ENCODE assay signal across 8 cellular contexts in the genomic region with DNA sequence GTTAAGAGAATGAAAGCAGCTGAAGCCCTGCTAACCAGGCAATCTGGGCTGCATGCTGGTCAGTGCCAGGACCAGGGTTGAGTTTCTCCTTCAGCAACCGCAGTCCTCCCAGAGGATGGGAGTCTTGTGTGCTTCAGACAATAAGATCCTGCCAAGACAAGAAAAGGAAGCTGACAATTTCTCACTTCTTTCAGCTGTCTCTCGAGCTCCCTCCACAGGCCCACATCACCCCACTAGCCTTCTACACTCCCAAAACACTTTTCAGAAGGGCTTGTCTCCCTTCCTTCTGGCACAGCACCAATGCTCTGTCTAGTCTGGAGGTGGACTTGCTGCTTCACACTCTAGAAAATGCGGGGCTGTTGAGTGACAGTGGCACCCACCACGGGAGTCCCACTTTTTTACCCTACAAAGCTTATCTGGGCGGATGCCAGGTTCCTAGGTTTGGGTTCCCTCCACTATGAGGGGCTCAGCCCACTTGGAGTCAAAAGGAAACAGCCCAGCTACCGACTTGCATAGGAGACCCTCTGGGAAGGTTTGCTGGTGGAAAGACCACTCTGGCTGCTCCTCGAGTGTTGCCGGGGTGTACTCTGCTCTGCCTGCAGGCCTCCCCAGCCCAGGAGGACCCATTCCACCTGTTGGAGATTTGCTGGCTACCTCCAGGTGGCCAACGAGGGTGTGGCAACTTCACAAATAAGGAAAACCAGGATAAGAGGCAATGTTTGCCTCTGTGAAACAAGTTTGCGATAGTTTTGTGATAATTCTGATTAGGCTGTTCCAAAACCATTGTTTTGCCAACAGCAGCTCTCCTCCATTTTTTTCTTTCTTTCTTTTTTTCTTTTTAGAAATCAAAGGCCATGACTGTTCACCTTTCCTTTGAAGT.
DNase-seq lines count a peak whose midpoint lies in the region; ATAC-seq and TF ChIP-seq lines count a peak whose summit lies in the region.

No MANE protein-coding gene starts in this region.

- intact Hi-C loops in Right ventricle myocardium superior (cut with DNase I), result loop anchor here (10.0 kb wide), 1 partner anchor 80 kb away; no protein-coding TSS in a partner anchor
- intact Hi-C loops in activated B cell treated with CpG ODN at 0.5 μM for 24 hours (cut with micrococcal nuclease), result loop anchor here (1.0 to 10.0 kb wide), 9 partner anchors 20 to 612 kb away; partner anchors contain the start of genes GDAP2, TENT5C, TTF2 and WDR3

- no peaks in the 10 kb centered on the region for H3K27me3 Mint-ChIP-seq in activated B cell treated with CpG ODN at 0.5 μM for 24 hours
- H3K27me3 Mint-ChIP-seq in type B pancreatic cell, result peaks cover 8% of the 10 kb centered on the region

- no peaks in the 10 kb centered on the region for H3K9me3 Mint-ChIP-seq in activated B cell treated with CpG ODN at 0.5 μM for 24 hours
- H3K9me3 Mint-ChIP-seq in type B pancreatic cell, result no peaks in the 10 kb centered on the region

- H3K4me3 ChIP-seq in right atrium auricular region, result no peak overlapping the region
- H3K4me3 ChIP-seq in fibroblast of the aortic adventitia (ENCODE audit: low read depth, low read length), result no peak overlapping the region

- peak overlapping the region; percentile 82 to 90 for H3K27ac ChIP-seq in right atrium auricular region

- no peaks in the 10 kb centered on the region for H3K9me3 ChIP-seq in right atrium auricular region

- H3K27ac Mint-ChIP-seq in activated B cell treated with CpG ODN at 0.5 μM for 24 hours (no peak overlapping the region), type B pancreatic cell (no peak overlapping the region)

- DNase-seq in right atrium auricular region (ENCODE audit: low spot score), result no peak
- no peak for DNase-seq in Right ventricle myocardium superior
- peak; percentile 41 for DNase-seq in activated B cell treated with CpG ODN at 0.5 μM for 24 hours
- DNase-seq in fibroblast of the aortic adventitia (ENCODE audit: low read depth), result peak; percentile 72
- no peak for DNase-seq in iPS-NIHi7 (ENCODE audit: extremely low spot score)
- DNase-seq in type B pancreatic cell (ENCODE audit: extremely low spot score, unreplicated experiment), result no peak
- DNase-seq in NCI-H226, result no peak

- ATAC-seq in Right ventricle myocardium superior (ENCODE audit: poor library complexity) (no peak), HG03354 (IDR thresholded peaks at IDR 0.05; ENCODE audit: poor library complexity, severe bottlenecking, unreplicated experiment) (peak; percentile 72), activated B cell treated with CpG ODN at 0.5 μM for 24 hours (ENCODE audit: low read depth) (peak; percentile 80)

- H3K4me1 Mint-ChIP-seq in activated B cell treated with CpG ODN at 0.5 μM for 24 hours (peaks cover 56% of the 10 kb centered on the region), type B pancreatic cell (ENCODE audit: unreplicated experiment) (peaks cover 9% of the 10 kb centered on the region)

- no peaks in the 10 kb centered on the region for H3K36me3 ChIP-seq in right atrium auricular region

- no peak overlapping the region for H3K4me3 Mint-ChIP-seq in activated B cell treated with CpG ODN at 0.5 μM for 24 hours
- H3K4me3 Mint-ChIP-seq in type B pancreatic cell, result no peak overlapping the region

- TF ChIP-seq CTCF in right atrium auricular region (IDR thresholded peaks at IDR 0.05) (peak in 1 of 2 donors; percentile 34), activated B cell treated with CpG ODN at 0.5 μM for 24 hours (IDR thresholded peaks at IDR 0.05) (no peak), fibroblast of the aortic adventitia (IDR thresholded peaks at IDR 0.05; ENCODE audit: insufficient read depth, low read length) (peak; percentile 53), type B pancreatic cell (conservative IDR thresholded peaks at IDR 0.05) (no peak)

- CTCF ChIA-PET in activated B cell treated with CpG ODN at 0.5 μM for 24 hours (lab: Charles Lee), result interaction anchor here (0.8 to 9.0 kb wide), 36 partner anchors 10 to 335 kb away, joined by 3 to 211 read pairs (median 6); partner anchors contain the start of gene TENT5C

- POLR2A ChIA-PET in activated B cell treated with CpG ODN at 0.5 μM for 24 hours (lab: Charles Lee), result interaction anchor here (0.8 to 38.9 kb wide), 7 partner anchors 10 to 142 kb away, joined by 3 to 1269 read pairs (median 13); partner anchors contain the start of gene TENT5C

- no peaks in the 10 kb centered on the region for H3K27me3 ChIP-seq in right atrium auricular region

- H3K4me1 ChIP-seq in right atrium auricular region, result peaks cover 0 to 80% of the 10 kb centered on the region in 2 donors

- H3K36me3 Mint-ChIP-seq in activated B cell treated with CpG ODN at 0.5 μM for 24 hours (ENCODE audit: low read depth) (no peaks in the 10 kb centered on the region), type B pancreatic cell (no peaks in the 10 kb centered on the region)

Comparison
In these comparisons a context has a peak if more than half of its experiments do, and no peak if none do; other contexts are left out.
1. DNase-seq: peak in activated B cell treated with CpG ODN at 0.5 μM for 24 hours (single experiment) and fibroblast of the aortic adventitia (single experiment); none in right atrium auricular region (single experiment), Right ventricle myocardium superior (single experiment), iPS-NIHi7 (single experiment), type B pancreatic cell (single experiment) and NCI-H226 (single experiment).